Comparison of ENCODE assay signal across 21 cellular contexts in genomic region chr13:95741584-95742563, GRCh38.
DNase-seq lines count a peak whose midpoint lies in the region; ATAC-seq, FAIRE-seq and TF ChIP-seq lines count a peak whose summit lies in the region.
"Had no signal": no experiment of that assay in that cellular context is flagged by ENCODE, and none has a peak within 500 bp of the region (broad histone marks: within the 10 kb centered on the region; RNA-seq: fewer than 3 reads in every experiment).

No MANE protein-coding gene starts in this region.

- H2AFZ ChIP-seq in DND-41 (ENCODE audit: low read depth, low read length) (no peak overlapping the region), osteoblast (ENCODE audit: low read length) (no peak overlapping the region)
- H2AFZ ChIP-seq: GM23338 had no signal

- DNase-seq in DND-41: no peak
- no peak for DNase-seq in bronchial epithelial cell (ENCODE audit: low read depth)
- DNase-seq in osteoblast (ENCODE audit: insufficient read length, low spot score, missing footprints): peak; percentile 62
- no peak for DNase-seq in adrenal gland
- no peak for DNase-seq in SIG-M5 treated with dmso at 0.1 percent for 504 hours (lab: John Stamatoyannopoulos, UW; ENCODE audit: unreplicated experiment)
- no peak for DNase-seq in NCI-H1417 (lab: John Stamatoyannopoulos, UW)
- DNase-seq: activated naive CD8-positive, alpha-beta T cell treated with anti-CD3 and anti-CD28 coated beads, Interleukin-2, amount 10 ng/mL, durations not matched to agents 7 days and 5 days; foreskin keratinocyte; left cardiac atrium; NCI-H1092; NCI-H2171 treated with DMSO at 0.1 percent for 48 hours; NCI-H748 treated with DMSO at 0.1 percent for 48 hours; OCI-M1; stimulated activated CD4-positive, alpha-beta T cell treated with anti-CD3 and anti-CD28 coated beads, Interleukin-1b, Interleukin-23, amount 100 ng/mL, for 48 hours; stomach; T-helper 9 cell had no signal

- H3K4me1 ChIP-seq in DND-41 (ENCODE audit: insufficient read depth, low read length) (no peaks in the 10 kb centered on the region), osteoblast (ENCODE audit: insufficient read depth, low read length) (no peaks in the 10 kb centered on the region), adrenal gland (replicated peaks in 1 of 2) (no peaks in the 10 kb centered on the region)

- H3K27me3 ChIP-seq in DND-41 (ENCODE audit: insufficient read depth, low read length, poor library complexity): no peaks in the 10 kb centered on the region
- no peaks in the 10 kb centered on the region for H3K27me3 ChIP-seq in bronchial epithelial cell (ENCODE audit: control insufficient read depth, insufficient read depth, low read length)
- H3K27me3 ChIP-seq in osteoblast (ENCODE audit: insufficient read depth, low read length): no peaks in the 10 kb centered on the region
- no peaks in the 10 kb centered on the region for H3K27me3 ChIP-seq in adrenal gland
- H3K27me3 ChIP-seq: foreskin keratinocyte, stomach had no signal

- ATAC-seq in DND-41 (ENCODE audit: insufficient read depth, low read depth): peak; percentile 39; the same call in 1 of the 3 replicates
- ATAC-seq in GM21717 (IDR thresholded peaks at IDR 0.05; ENCODE audit: unreplicated experiment): peak; percentile 61
- ATAC-seq in GM21423 (IDR thresholded peaks at IDR 0.05; ENCODE audit: unreplicated experiment): no peak
- ATAC-seq: foreskin keratinocyte, GM23338, sciatic nerve had no signal

- H3K4me2 ChIP-seq in DND-41 (ENCODE audit: insufficient read depth, low read length): no peak overlapping the region
- no peak overlapping the region for H3K4me2 ChIP-seq in osteoblast (ENCODE audit: insufficient read depth, low read length)
- H3K4me2 ChIP-seq: GM23338 had no signal

- no peak overlapping the region for H3K9ac ChIP-seq in DND-41 (ENCODE audit: low read depth, low read length)

- no peaks in the 10 kb centered on the region for H3K36me3 ChIP-seq in DND-41 (ENCODE audit: insufficient read depth, low read length)
- H3K36me3 ChIP-seq in bronchial epithelial cell (ENCODE audit: control insufficient read depth, insufficient read depth, low read length): no peaks in the 10 kb centered on the region
- H3K36me3 ChIP-seq in osteoblast (ENCODE audit: insufficient read depth, low read length): no peaks in the 10 kb centered on the region
- no peaks in the 10 kb centered on the region for H3K36me3 ChIP-seq in adrenal gland (replicated peaks in 1 of 2)
- H3K36me3 ChIP-seq: stomach had no signal

- peak; percentile 28 for FAIRE-seq in bronchial epithelial cell (lab: Jason Lieb, UNC)

- H3K9me3 ChIP-seq in DND-41 (ENCODE audit: insufficient read depth, low read length, severe bottlenecking) (no peaks in the 10 kb centered on the region), osteoblast (ENCODE audit: low read depth, low read length) (no peaks in the 10 kb centered on the region), adrenal gland (replicated peaks in 1 of 3) (no peaks in the 10 kb centered on the region)
- H3K9me3 ChIP-seq: stomach had no signal

- peaks cover 29% of the 10 kb centered on the region; the same call in 1 of the 2 replicates for H4K20me1 ChIP-seq in DND-41 (ENCODE audit: insufficient read depth, low read length)
- peaks cover 34% of the 10 kb centered on the region for H4K20me1 ChIP-seq in osteoblast (ENCODE audit: insufficient read depth, low read length)

- H3K79me2 ChIP-seq in DND-41 (ENCODE audit: insufficient read depth, low read length) (peaks cover 27% of the 10 kb centered on the region), osteoblast (ENCODE audit: insufficient read depth, low read length) (peaks cover 45% of the 10 kb centered on the region)

- 99 to 100% (median 100%) methylated on average over 3 to 4 of the region's 4 CpGs for WGBS in adrenal gland, 4 donors

- intact Hi-C loops in adrenal gland (cut with DNase I): no loop called here

- no peak overlapping the region for H3K27ac ChIP-seq in DND-41 (ENCODE audit: low read length)
- no peak overlapping the region for H3K27ac ChIP-seq in osteoblast (ENCODE audit: low read depth, low read length)
- no peak overlapping the region for H3K27ac ChIP-seq in adrenal gland
- H3K27ac ChIP-seq: foreskin keratinocyte, SK-N-MC, stomach had no signal

- no peak for TF ChIP-seq POLR2A in adrenal gland (IDR thresholded peaks at IDR 0.05)

- H3K4me3 ChIP-seq in DND-41 (ENCODE audit: low read depth in 1 of 2, low read length in 2 of 2) (no peak overlapping the region), bronchial epithelial cell (ENCODE audit: low read depth, low read length) (no peak overlapping the region), osteoblast (ENCODE audit: insufficient read depth, low read length) (no peak overlapping the region), adrenal gland (no peak overlapping the region)
- H3K4me3 ChIP-seq: SK-N-MC, stomach had no signal

- TF ChIP-seq CTCF in DND-41 (IDR thresholded peaks at IDR 0.05; ENCODE audit: borderline replicate concordance, extremely low read depth, low read length, poor library complexity, severe bottlenecking): no peak
- TF ChIP-seq CTCF in bronchial epithelial cell (IDR thresholded peaks at IDR 0.05; ENCODE audit: insufficient read depth, low read length, severe bottlenecking): no peak
- TF ChIP-seq CTCF in osteoblast (IDR thresholded peaks at IDR 0.05; ENCODE audit: extremely low read depth, low read depth, low read length): no peak
- no peak for TF ChIP-seq CTCF in adrenal gland (IDR thresholded peaks at IDR 0.05)
